In genomic region chr11:77542296-77542695, GRCh38 we compare ENCODE assay signal across 27 cellular contexts. TPM values are rescaled to one million over a fixed set of nuclear protein-coding genes. Genes with fewer than 3 reads are reported as not detected.
DNase-seq lines count a peak whose midpoint lies in the region; ATAC-seq, FAIRE-seq and TF ChIP-seq lines count a peak whose summit lies in the region.
"Had no signal": no experiment of that assay in that cellular context is flagged by ENCODE, and none has a peak within 500 bp of the region (broad histone marks: within the 10 kb centered on the region; RNA-seq: fewer than 3 reads in every experiment).

No MANE protein-coding gene starts in this region.

- WGBS in mammary epithelial cell (ENCODE audit: low coverage, missing lambda C conversion rate): 44% methylated on average over 1 of the region's 1 CpG

- no peak overlapping the region for H3K9ac ChIP-seq in mammary epithelial cell (ENCODE audit: insufficient read depth, low read length)
- no peak overlapping the region for H3K9ac ChIP-seq in astrocyte (ENCODE audit: low read length)

- no peaks in the 10 kb centered on the region for H3K36me3 Mint-ChIP-seq in MCF 10A (ENCODE audit: insufficient read depth, unreplicated experiment)
- H3K36me3 Mint-ChIP-seq in astrocyte (ENCODE audit: low read depth, unreplicated experiment): no peaks in the 10 kb centered on the region
- H3K36me3 Mint-ChIP-seq: brain; CD8-positive, alpha-beta memory T cell; stimulated activated effector memory CD8-positive, alpha-beta T cell treated with anti-CD3 and anti-CD28 coated beads, Interleukin-12 subunit alpha, Interleukin-12 subunit beta, amount 100 ng/mL, for 72 hours had no signal

- POLR2A ChIA-PET in MCF 10A (lab: Yijun Ruan, JAX): no interaction called here

- H3K79me2 ChIP-seq in mammary epithelial cell (ENCODE audit: insufficient read depth, low read length): no peaks in the 10 kb centered on the region
- H3K79me2 ChIP-seq in astrocyte (ENCODE audit: insufficient read depth, low read length): no peaks in the 10 kb centered on the region

- H3K4me1 Mint-ChIP-seq in MCF 10A (ENCODE audit: insufficient read depth, unreplicated experiment): no peaks in the 10 kb centered on the region
- H3K4me1 Mint-ChIP-seq in astrocyte (ENCODE audit: low read depth, unreplicated experiment): no peaks in the 10 kb centered on the region
- H3K4me1 Mint-ChIP-seq: brain; CD8-positive, alpha-beta memory T cell; mesothelial cell of epicardium; neural crest cell; stimulated activated effector memory CD8-positive, alpha-beta T cell treated with anti-CD3 and anti-CD28 coated beads, Interleukin-12 subunit alpha, Interleukin-12 subunit beta, amount 100 ng/mL, for 72 hours had no signal

- H2AFZ ChIP-seq in mammary epithelial cell (ENCODE audit: low read depth, low read length) (no peak overlapping the region), astrocyte (ENCODE audit: low read depth, low read length) (no peak overlapping the region)

- H3K4me3 Mint-ChIP-seq in MCF 10A (ENCODE audit: unreplicated experiment): no peak overlapping the region
- H3K4me3 Mint-ChIP-seq in astrocyte (ENCODE audit: unreplicated experiment): no peak overlapping the region
- H3K4me3 Mint-ChIP-seq: brain; CD8-positive, alpha-beta memory T cell; mesothelial cell of epicardium; neural crest cell; stimulated activated effector memory CD8-positive, alpha-beta T cell treated with anti-CD3 and anti-CD28 coated beads, Interleukin-12 subunit alpha, Interleukin-12 subunit beta, amount 100 ng/mL, for 72 hours had no signal

- H3K27ac Mint-ChIP-seq in MCF 10A (ENCODE audit: low read depth, unreplicated experiment): no peak overlapping the region
- no peak overlapping the region for H3K27ac Mint-ChIP-seq in astrocyte (ENCODE audit: unreplicated experiment)
- H3K27ac Mint-ChIP-seq: brain; mesothelial cell of epicardium; stimulated activated effector memory CD8-positive, alpha-beta T cell treated with anti-CD3 and anti-CD28 coated beads, Interleukin-12 subunit alpha, Interleukin-12 subunit beta, amount 100 ng/mL, for 72 hours had no signal

- no peak for TF ChIP-seq CTCF in mammary epithelial cell (conservative IDR thresholded peaks at IDR 0.05 in 1 of 2, IDR thresholded peaks at IDR 0.05 in 1 of 2; ENCODE audit: extremely low read depth in 1 of 2, insufficient read depth in 1 of 2, low read depth in 1 of 2, low read length in 2 of 2)
- no peak for TF ChIP-seq CTCF in MCF 10A (IDR thresholded peaks at IDR 0.05; ENCODE audit: unreplicated experiment)
- no peak for TF ChIP-seq CTCF in astrocyte (IDR thresholded peaks at IDR 0.05; ENCODE audit: insufficient read depth, low read depth, low read length)

- FAIRE-seq in astrocyte (lab: Jason Lieb, UNC): no peak
- FAIRE-seq: K562 had no signal

- ATAC-seq in GM19395 (IDR thresholded peaks at IDR 0.05; ENCODE audit: unreplicated experiment): no peak
- ATAC-seq: K562; stimulated activated effector memory CD8-positive, alpha-beta T cell treated with anti-CD3 and anti-CD28 coated beads, Interleukin-12 subunit alpha, Interleukin-12 subunit beta, amount 100 ng/mL, for 72 hours had no signal

- DNase-seq in mammary epithelial cell (peak; percentile 40), MCF 10A (ENCODE audit: unreplicated experiment) (no peak), astrocyte (ENCODE audit: low read depth) (peak; percentile 68), fibroblast of peridontal ligament (ENCODE audit: extremely low read depth) (peak; percentile 82), superior temporal gyrus (ENCODE audit: extremely low spot score) (peak; percentile 60), caudate nucleus (lab: John Stamatoyannopoulos, UW) (no peak)
- no peak for DNase-seq in activated T-cell treated with anti-CD3 and anti-CD28 coated beads, Interleukin-2, amount 50 U/mL, for 1 hour
- DNase-seq: activated CD4-positive, alpha-beta T cell treated with anti-CD3 and anti-CD28 coated beads for 4 hours; activated gamma-delta T cell treated with Interleukin-2 at 50 U/mL for 16 hours; CD8-positive, alpha-beta memory T cell; DMS79 treated with DMSO at 0.1 percent for 48 hours; effector CD4-positive, alpha-beta T cell; esophagus squamous epithelium; H7; hypothalamus; NCI-H1048; NCI-H2029 treated with DMSO at 0.1 percent for 48 hours; stimulated activated CD4-positive, alpha-beta T cell treated with anti-CD3 and anti-CD28 coated beads, Interleukin-15, amount 100 ng/mL, for 24 hours; tibial artery had no signal

- CTCF ChIA-PET in mammary epithelial cell (lab: Charles Lee; ENCODE audit: low non-redundant PET) (no interaction called here), MCF 10A (lab: Yijun Ruan, JAX) (interaction anchor here (0.5 to 1.7 kb wide), 7 partner anchors 17 to 451 kb away, joined by 3 to 6 read pairs (median 4); partner anchors contain the start of gene MYO7A)

- no peaks in the 10 kb centered on the region for H4K20me1 ChIP-seq in mammary epithelial cell (ENCODE audit: insufficient read depth, low read length)
- no peaks in the 10 kb centered on the region for H4K20me1 ChIP-seq in astrocyte (ENCODE audit: insufficient read depth, low read length)

- no peaks in the 10 kb centered on the region for H3K4me1 ChIP-seq in mammary epithelial cell (ENCODE audit: insufficient read depth, low read length)
- peaks cover 4% of the 10 kb centered on the region for H3K4me1 ChIP-seq in astrocyte (ENCODE audit: insufficient read depth, low read length)
- H3K4me1 ChIP-seq: esophagus squamous epithelium, tibial artery had no signal

- BruUV-seq in mammary epithelial cell (replicated peaks; lab: Mats Ljungman, UMichigan): no TSS peak
- no TSS peak for BruUV-seq in MCF 10A (replicated peaks; lab: Mats Ljungman, UMichigan)

- H3K9me3 ChIP-seq in mammary epithelial cell (replicated peaks; ENCODE audit: insufficient read depth, low read length): no peaks in the 10 kb centered on the region
- H3K9me3 ChIP-seq in astrocyte (ENCODE audit: insufficient read depth, low read depth, low read length): no peaks in the 10 kb centered on the region
- H3K9me3 ChIP-seq: esophagus squamous epithelium, tibial artery had no signal

- H3K4me3 ChIP-seq in mammary epithelial cell (replicated peaks in 1 of 3; ENCODE audit: insufficient read depth in 1 of 3, low read depth in 2 of 3, low read length in 3 of 3) (no peak overlapping the region), astrocyte (ENCODE audit: insufficient read depth, low read depth, low read length) (no peak overlapping the region)
- H3K4me3 ChIP-seq: esophagus squamous epithelium, K562, tibial artery had no signal

- dilution Hi-C loops in mammary epithelial cell (cut with HindIII; ENCODE audit: low sequenced_read_pairs): no loop called here

- in situ Hi-C loops in mammary epithelial cell (cut with MboI; ENCODE audit: low sequenced_read_pairs in 2 of 2): loop anchor here in 1 of 2 donors (10.0 kb wide), 1 partner anchor 347 kb away; no protein-coding TSS in a partner anchor

- H3K9me3 Mint-ChIP-seq in MCF 10A (ENCODE audit: unreplicated experiment): peaks cover 6% of the 10 kb centered on the region
- H3K9me3 Mint-ChIP-seq in astrocyte (ENCODE audit: unreplicated experiment): peaks cover 2% of the 10 kb centered on the region
- H3K9me3 Mint-ChIP-seq: brain; CD8-positive, alpha-beta memory T cell; neural crest cell; stimulated activated effector memory CD8-positive, alpha-beta T cell treated with anti-CD3 and anti-CD28 coated beads, Interleukin-12 subunit alpha, Interleukin-12 subunit beta, amount 100 ng/mL, for 72 hours had no signal

- H3K27ac ChIP-seq in mammary epithelial cell (ENCODE audit: insufficient read depth, low read depth, low read length): no peak overlapping the region
- H3K27ac ChIP-seq in astrocyte (ENCODE audit: low read depth, low read length): no peak overlapping the region
- no peak overlapping the region for H3K27ac ChIP-seq in caudate nucleus (ENCODE audit: low read depth, low read length)
- H3K27ac ChIP-seq: 22Rv1, esophagus squamous epithelium, HL-60, tibial artery had no signal

- H3K27me3 Mint-ChIP-seq in MCF 10A (ENCODE audit: insufficient read depth, unreplicated experiment) (no peaks in the 10 kb centered on the region), astrocyte (ENCODE audit: low read depth, unreplicated experiment) (no peaks in the 10 kb centered on the region)
- H3K27me3 Mint-ChIP-seq: brain; CD8-positive, alpha-beta memory T cell had no signal

- intact Hi-C loops in mammary epithelial cell (cut with micrococcal nuclease): no loop called here
- intact Hi-C loops in MCF 10A (cut with micrococcal nuclease): no loop called here

- H3K4me2 ChIP-seq in mammary epithelial cell (ENCODE audit: insufficient read depth, low read depth, low read length) (no peak overlapping the region), astrocyte (ENCODE audit: low read length) (no peak overlapping the region)

- no peaks in the 10 kb centered on the region for H3K36me3 ChIP-seq in mammary epithelial cell (ENCODE audit: insufficient read depth, low read length)
- H3K36me3 ChIP-seq in astrocyte (ENCODE audit: insufficient read depth, low read length): no peaks in the 10 kb centered on the region
- H3K36me3 ChIP-seq: esophagus squamous epithelium, tibial artery had no signal

- no peaks in the 10 kb centered on the region for H3K27me3 ChIP-seq in mammary epithelial cell (ENCODE audit: insufficient read depth, low read length)
- H3K27me3 ChIP-seq in astrocyte (ENCODE audit: insufficient read depth, low read length): no peaks in the 10 kb centered on the region
- H3K27me3 ChIP-seq: esophagus squamous epithelium, tibial artery had no signal

RNA-seq across cellular contexts. Expression of gene AQP11, which starts 47.5 kb away (rescaled TPM):
- total RNA-seq in mammary epithelial cell: under 1 TPM; 0.14 to 0.67 TPM
- 0.11 TPM for polyA plus RNA-seq in mammary epithelial cell
- polyA minus RNA-seq in mammary epithelial cell: not detected
- 0.27 TPM in 1 of 2 replicates, not detected in the other for total RNA-seq in MCF 10A (2022)
- 0.48 and 0.91 TPM in 2 replicates for total RNA-seq in astrocyte

Comparison
In these comparisons a context has a peak if more than half of its experiments do, and no peak if none do; other contexts are left out.
1. DNase-seq: peak in mammary epithelial cell (single experiment), astrocyte (single experiment), fibroblast of peridontal ligament (single experiment) and superior temporal gyrus (single experiment); none in MCF 10A (single experiment), caudate nucleus (0 of 61) and activated T-cell treated with anti-CD3 and anti-CD28 coated beads, Interleukin-2, amount 50 U/mL, for 1 hour (single experiment).